1 cellular context compared by ENCODE assay signal in genomic region chr17:2049333-2050245, GRCh38.
TF ChIP-seq lines count a peak whose summit lies in the region.

No MANE protein-coding gene starts in this region.

TF ChIP-seq in K562, 482 proteins besides CTCF, POLR2A, EP300 and RAD21 (continued from another document and continues in another):
- TF ChIP-seq REST (CRISPR knock-in tag; IDR thresholded peaks at IDR 0.05; ENCODE audit: low read depth) (peak; percentile 11; the same call in 1 of the 2 replicates), MCM7 (IDR thresholded peaks at IDR 0.05) (no peak), ZNF398 (CRISPR knock-in tag; IDR thresholded peaks at IDR 0.05) (no peak), BMI1 (IDR thresholded peaks at IDR 0.05; ENCODE audit: low read length) (peak; percentile 75), FOXO4 (CRISPR knock-in tag; IDR thresholded peaks at IDR 0.05) (no peak), ZNF79 (CRISPR knock-in tag; IDR thresholded peaks at IDR 0.05; ENCODE audit: low read depth) (no peak), SIN3A (IDR thresholded peaks at IDR 0.05; ENCODE audit: borderline replicate concordance in 2 of 2, control insufficient read depth in 1 of 2, low read depth in 2 of 2, low read length in 2 of 2) (peak in 1 of 2 experiments; percentile 73; a peak in 2 of 4 replicates), PTBP1 (IDR thresholded peaks at IDR 0.05; ENCODE audit: low read depth, low read length) (no peak), AFF4 (CRISPR knock-in tag; IDR thresholded peaks at IDR 0.05) (no peak), ZNF445 (CRISPR knock-in tag; IDR thresholded peaks at IDR 0.05; ENCODE audit: low read depth) (no peak), POLR2AphosphoS2 (IDR thresholded peaks at IDR 0.05; ENCODE audit: low read length) (no peak), CBFA2T2 (conservative IDR thresholded peaks at IDR 0.05) (no peak), ZEB2 (IDR thresholded peaks at IDR 0.05) (no peak), MAZ (CRISPR knock-in tag; conservative IDR thresholded peaks at IDR 0.05 in 1 of 2, IDR thresholded peaks at IDR 0.05 in 1 of 2) (0 out of 4 replicates have a peak, but pooled peaks of 1 of the 2 experiments have one; percentile 6), PBX2 (CRISPR knock-in tag; IDR thresholded peaks at IDR 0.05; ENCODE audit: low read depth) (no peak), PBX2 (tag; conservative IDR thresholded peaks at IDR 0.05; ENCODE audit: low read depth) (no peak), IRF1 (CRISPR knock-in tag; IDR thresholded peaks at IDR 0.05; ENCODE audit: borderline replicate concordance) (no peak), ZMIZ1 (IDR thresholded peaks at IDR 0.05; ENCODE audit: low read depth in 2 of 2, low read length in 2 of 2) (no peak), TFAP4 (CRISPR knock-in tag; IDR thresholded peaks at IDR 0.05; ENCODE audit: borderline replicate concordance) (no peak), PATZ1 (CRISPR knock-in tag; IDR thresholded peaks at IDR 0.05; ENCODE audit: borderline replicate concordance) (no peak), ZNF277 (CRISPR knock-in tag; IDR thresholded peaks at IDR 0.05; ENCODE audit: borderline replicate concordance) (no peak), RBFOX2 (IDR thresholded peaks at IDR 0.05; ENCODE audit: low read depth, low read length) (peak; percentile 49), MBD2 (IDR thresholded peaks at IDR 0.05; ENCODE audit: borderline replicate concordance, low read depth) (peak; percentile 47; the same call in 1 of the 2 replicates), RBBP5 (IDR thresholded peaks at IDR 0.05; ENCODE audit: borderline replicate concordance, insufficient read depth, low read length, poor library complexity, severe bottlenecking) (no peak), ZNF184 (CRISPR knock-in tag; IDR thresholded peaks at IDR 0.05) (no peak), E2F6 (IDR thresholded peaks at IDR 0.05; ENCODE audit: borderline replicate concordance in 1 of 2, extremely low read depth in 1 of 2, insufficient read depth in 1 of 2, insufficient read length in 1 of 2, low read depth in 1 of 2, low read length in 1 of 2, poor library complexity in 1 of 2, severe bottlenecking in 1 of 2) (peak in 1 of 2 experiments; percentile 55), HDAC8 (tag; IDR thresholded peaks at IDR 0.05) (no peak), ZNF717 (CRISPR knock-in tag; IDR thresholded peaks at IDR 0.05) (no peak), NCOA1 (IDR thresholded peaks at IDR 0.05; ENCODE audit: low read depth) (no peak)
